In the genomic region with DNA sequence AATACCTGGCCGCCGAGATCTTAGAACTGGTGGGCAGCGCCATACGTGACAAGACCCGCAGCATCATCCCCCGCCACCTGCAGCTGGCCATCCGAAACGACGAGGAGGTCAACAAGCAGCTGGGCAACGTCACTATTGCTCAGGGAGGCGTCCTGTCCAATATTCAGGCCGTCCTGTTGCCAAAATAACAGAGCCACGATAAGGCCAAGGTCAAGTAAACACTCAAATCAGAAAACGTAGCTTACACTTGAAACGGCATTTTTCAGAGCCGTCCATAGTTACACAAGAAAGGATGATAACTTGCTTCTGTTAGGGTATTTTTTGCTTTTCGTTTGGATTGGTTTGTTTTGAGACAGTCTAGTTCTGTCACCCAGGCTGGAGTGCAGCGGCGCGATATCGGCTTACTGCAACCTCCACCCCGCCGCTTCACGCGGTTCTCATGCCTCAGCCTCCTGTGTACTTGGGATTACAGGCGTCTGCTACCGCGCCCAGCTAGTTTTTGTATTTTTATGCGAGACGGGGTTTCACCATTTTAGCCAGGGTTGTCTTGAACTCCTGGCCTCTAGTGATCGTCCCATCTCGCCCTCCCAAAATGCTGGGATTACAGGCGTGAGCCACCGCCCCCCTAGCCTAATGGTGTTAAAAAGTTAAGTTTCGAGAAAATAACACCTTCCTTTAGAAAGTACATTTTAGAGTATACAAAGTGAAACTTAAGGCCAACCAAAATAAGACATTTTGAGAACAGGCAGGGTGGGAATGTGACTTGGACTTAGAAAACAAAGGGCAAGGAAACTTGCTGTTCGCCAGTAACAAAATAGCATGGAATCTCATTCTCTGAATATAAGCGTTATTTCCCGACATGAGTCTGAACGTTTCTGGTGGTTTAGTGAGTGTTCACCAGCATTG, we compare ENCODE assay signal across 1 cellular context.
A peak's percentile ranks its signal among the peaks of the same experiment; 100 is the strongest.
TF ChIP-seq lines count a peak whose summit lies in the region.

No MANE protein-coding gene starts in this region.

TF ChIP-seq in HepG2, 621 proteins besides CTCF, POLR2A, EP300 and RAD21 (continued from another document):
- TF ChIP-seq, protein P1, sequence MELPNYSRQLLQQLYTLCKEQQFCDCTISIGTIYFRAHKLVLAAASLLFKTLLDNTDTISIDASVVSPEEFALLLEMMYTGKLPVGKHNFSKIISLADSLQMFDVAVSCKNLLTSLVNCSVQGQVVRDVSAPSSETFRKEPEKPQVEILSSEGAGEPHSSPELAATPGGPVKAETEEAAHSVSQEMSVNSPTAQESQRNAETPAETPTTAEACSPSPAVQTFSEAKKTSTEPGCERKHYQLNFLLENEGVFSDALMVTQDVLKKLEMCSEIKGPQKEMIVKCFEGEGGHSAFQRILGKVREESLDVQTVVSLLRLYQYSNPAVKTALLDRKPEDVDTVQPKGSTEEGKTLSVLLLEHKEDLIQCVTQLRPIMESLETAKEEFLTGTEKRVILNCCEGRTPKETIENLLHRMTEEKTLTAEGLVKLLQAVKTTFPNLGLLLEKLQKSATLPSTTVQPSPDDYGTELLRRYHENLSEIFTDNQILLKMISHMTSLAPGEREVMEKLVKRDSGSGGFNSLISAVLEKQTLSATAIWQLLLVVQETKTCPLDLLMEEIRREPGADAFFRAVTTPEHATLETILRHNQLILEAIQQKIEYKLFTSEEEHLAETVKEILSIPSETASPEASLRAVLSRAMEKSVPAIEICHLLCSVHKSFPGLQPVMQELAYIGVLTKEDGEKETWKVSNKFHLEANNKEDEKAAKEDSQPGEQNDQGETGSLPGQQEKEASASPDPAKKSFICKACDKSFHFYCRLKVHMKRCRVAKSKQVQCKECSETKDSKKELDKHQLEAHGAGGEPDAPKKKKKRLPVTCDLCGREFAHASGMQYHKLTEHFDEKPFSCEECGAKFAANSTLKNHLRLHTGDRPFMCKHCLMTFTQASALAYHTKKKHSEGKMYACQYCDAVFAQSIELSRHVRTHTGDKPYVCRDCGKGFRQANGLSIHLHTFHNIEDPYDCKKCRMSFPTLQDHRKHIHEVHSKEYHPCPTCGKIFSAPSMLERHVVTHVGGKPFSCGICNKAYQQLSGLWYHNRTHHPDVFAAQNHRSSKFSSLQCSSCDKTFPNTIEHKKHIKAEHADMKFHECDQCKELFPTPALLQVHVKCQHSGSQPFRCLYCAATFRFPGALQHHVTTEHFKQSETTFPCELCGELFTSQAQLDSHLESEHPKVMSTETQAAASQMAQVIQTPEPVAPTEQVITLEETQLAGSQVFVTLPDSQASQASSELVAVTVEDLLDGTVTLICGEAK (IDR thresholded peaks at IDR 0.05) = no peak
- TF ChIP-seq, protein P1 (CRISPR knock-in tag; IDR thresholded peaks at IDR 0.05) = peak; percentile 71; the same call in 1 of the 2 replicates
- TF ChIP-seq, protein P2, sequence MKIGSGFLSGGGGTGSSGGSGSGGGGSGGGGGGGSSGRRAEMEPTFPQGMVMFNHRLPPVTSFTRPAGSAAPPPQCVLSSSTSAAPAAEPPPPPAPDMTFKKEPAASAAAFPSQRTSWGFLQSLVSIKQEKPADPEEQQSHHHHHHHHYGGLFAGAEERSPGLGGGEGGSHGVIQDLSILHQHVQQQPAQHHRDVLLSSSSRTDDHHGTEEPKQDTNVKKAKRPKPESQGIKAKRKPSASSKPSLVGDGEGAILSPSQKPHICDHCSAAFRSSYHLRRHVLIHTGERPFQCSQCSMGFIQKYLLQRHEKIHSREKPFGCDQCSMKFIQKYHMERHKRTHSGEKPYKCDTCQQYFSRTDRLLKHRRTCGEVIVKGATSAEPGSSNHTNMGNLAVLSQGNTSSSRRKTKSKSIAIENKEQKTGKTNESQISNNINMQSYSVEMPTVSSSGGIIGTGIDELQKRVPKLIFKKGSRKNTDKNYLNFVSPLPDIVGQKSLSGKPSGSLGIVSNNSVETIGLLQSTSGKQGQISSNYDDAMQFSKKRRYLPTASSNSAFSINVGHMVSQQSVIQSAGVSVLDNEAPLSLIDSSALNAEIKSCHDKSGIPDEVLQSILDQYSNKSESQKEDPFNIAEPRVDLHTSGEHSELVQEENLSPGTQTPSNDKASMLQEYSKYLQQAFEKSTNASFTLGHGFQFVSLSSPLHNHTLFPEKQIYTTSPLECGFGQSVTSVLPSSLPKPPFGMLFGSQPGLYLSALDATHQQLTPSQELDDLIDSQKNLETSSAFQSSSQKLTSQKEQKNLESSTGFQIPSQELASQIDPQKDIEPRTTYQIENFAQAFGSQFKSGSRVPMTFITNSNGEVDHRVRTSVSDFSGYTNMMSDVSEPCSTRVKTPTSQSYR (CRISPR knock-in tag; IDR thresholded peaks at IDR 0.05; ENCODE audit: borderline replicate concordance) = peak; percentile 29; the same call in 1 of the 2 replicates
- TF ChIP-seq ZFP37 (CRISPR knock-in tag; IDR thresholded peaks at IDR 0.05; ENCODE audit: borderline replicate concordance) (no peak), RCOR2 (CRISPR knock-in tag; IDR thresholded peaks at IDR 0.05) (no peak), MED1 (CRISPR knock-in tag; IDR thresholded peaks at IDR 0.05) (peak; percentile 81; the same call in 1 of the 2 replicates), ZNF768 (CRISPR knock-in tag; IDR thresholded peaks at IDR 0.05) (peak; percentile 18; the same call in 1 of the 2 replicates), FIP1L1 (IDR thresholded peaks at IDR 0.05; ENCODE audit: borderline replicate concordance, insufficient read depth, low read depth, low read length) (0 out of 2 replicates have a peak, but pooled peaks have one; percentile 63)
- TF ChIP-seq, protein P3, sequence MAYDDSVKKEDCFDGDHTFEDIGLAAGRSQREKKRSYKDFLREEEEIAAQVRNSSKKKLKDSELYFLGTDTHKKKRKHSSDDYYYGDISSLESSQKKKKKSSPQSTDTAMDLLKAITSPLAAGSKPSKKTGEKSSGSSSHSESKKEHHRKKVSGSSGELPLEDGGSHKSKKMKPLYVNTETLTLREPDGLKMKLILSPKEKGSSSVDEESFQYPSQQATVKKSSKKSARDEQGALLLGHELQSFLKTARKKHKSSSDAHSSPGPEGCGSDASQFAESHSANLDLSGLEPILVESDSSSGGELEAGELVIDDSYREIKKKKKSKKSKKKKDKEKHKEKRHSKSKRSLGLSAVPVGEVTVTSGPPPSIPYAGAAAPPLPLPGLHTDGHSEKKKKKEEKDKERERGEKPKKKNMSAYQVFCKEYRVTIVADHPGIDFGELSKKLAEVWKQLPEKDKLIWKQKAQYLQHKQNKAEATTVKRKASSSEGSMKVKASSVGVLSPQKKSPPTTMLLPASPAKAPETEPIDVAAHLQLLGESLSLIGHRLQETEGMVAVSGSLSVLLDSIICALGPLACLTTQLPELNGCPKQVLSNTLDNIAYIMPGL (CRISPR knock-in tag; IDR thresholded peaks at IDR 0.05; ENCODE audit: borderline replicate concordance in 1 of 2, low read depth in 1 of 2) = peak; percentile 25 to 70; a peak in 3 of 4 replicates
- TF ChIP-seq, protein P4, sequence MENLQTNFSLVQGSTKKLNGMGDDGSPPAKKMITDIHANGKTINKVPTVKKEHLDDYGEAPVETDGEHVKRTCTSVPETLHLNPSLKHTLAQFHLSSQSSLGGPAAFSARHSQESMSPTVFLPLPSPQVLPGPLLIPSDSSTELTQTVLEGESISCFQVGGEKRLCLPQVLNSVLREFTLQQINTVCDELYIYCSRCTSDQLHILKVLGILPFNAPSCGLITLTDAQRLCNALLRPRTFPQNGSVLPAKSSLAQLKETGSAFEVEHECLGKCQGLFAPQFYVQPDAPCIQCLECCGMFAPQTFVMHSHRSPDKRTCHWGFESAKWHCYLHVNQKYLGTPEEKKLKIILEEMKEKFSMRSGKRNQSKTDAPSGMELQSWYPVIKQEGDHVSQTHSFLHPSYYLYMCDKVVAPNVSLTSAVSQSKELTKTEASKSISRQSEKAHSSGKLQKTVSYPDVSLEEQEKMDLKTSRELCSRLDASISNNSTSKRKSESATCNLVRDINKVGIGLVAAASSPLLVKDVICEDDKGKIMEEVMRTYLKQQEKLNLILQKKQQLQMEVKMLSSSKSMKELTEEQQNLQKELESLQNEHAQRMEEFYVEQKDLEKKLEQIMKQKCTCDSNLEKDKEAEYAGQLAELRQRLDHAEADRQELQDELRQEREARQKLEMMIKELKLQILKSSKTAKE (CRISPR knock-in tag; IDR thresholded peaks at IDR 0.05; ENCODE audit: borderline replicate concordance) = peak; percentile 18; the same call in 1 of the 2 replicates
